22 cellular contexts compared by ENCODE assay signal in the genomic region with DNA sequence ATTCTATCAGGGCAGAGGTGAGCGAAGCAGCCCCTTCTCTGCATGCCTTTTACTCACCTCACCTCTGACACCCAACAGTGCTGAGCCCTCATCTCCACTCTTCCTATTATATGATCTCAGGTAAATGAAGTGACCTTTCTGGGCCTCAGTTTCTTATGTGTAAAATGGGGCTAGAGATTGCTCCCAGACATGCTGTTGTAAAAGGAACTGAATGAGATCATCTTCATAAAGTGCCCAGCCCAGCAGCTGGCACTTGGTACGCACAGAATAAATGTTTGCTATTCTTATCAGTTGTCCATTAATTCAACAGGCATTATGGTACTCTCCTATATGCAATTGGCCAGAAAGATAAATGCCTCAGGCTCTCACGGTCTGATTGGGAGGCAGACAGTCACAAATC. TPM values are rescaled to one million over a fixed set of nuclear protein-coding genes. Genes with fewer than 3 reads are reported as not detected.
DNase-seq lines count a peak whose midpoint lies in the region; ATAC-seq, FAIRE-seq and TF ChIP-seq lines count a peak whose summit lies in the region.
"Had no signal": no experiment of that assay in that cellular context is flagged by ENCODE, and none has a peak within 500 bp of the region (broad histone marks: within the 10 kb centered on the region; RNA-seq: fewer than 3 reads in every experiment).

No MANE protein-coding gene starts in this region.

- CTCF ChIA-PET in HEK293 (lab: Yijun Ruan, JAX) (interaction anchor here (1.7 to 1.8 kb wide), 2 partner anchors 136 to 168 kb away, joined by 4 to 11 read pairs; a partner anchor contains a TSS), HepG2 (lab: Yijun Ruan, JAX; ENCODE audit: low intra/inter-chr PET ratio, low total read pairs) (no interaction called here)

- no peak overlapping the region for H2AFZ ChIP-seq in HepG2 (ENCODE audit: low read length)
- H2AFZ ChIP-seq: GM23248, PC-9 had no signal

- H3K9me3 ChIP-seq in HEK293 (ENCODE audit: control insufficient read depth, insufficient read depth, low read depth, low read length) (no peaks in the 10 kb centered on the region), Peyer's patch (no peaks in the 10 kb centered on the region), HepG2 (ENCODE audit: low read length) (no peaks in the 10 kb centered on the region)
- H3K9me3 ChIP-seq: thoracic aorta had no signal

- TF ChIP-seq EP300 in HepG2 (IDR thresholded peaks at IDR 0.05; ENCODE audit: low read depth in 2 of 2, low read length in 2 of 2) (no peak), HepG2 (CRISPR knock-in tag; IDR thresholded peaks at IDR 0.05; ENCODE audit: borderline replicate concordance) (no peak)

- in situ Hi-C loops in HepG2 (cut with HindIII; ENCODE audit: extremely low pct_ligation_motif_present, low pct_unique_long_range_greater_than_20kb): no loop called here

- no peak overlapping the region for H3K9ac ChIP-seq in HepG2 (ENCODE audit: insufficient read depth, low read depth, low read length)
- H3K9ac ChIP-seq: GM23248 had no signal

- BruUV-seq in HepG2 (replicated peaks; lab: Mats Ljungman, UMichigan): no TSS peak

- ATAC-seq in HepG2 (no peak), GM18511 (IDR thresholded peaks at IDR 0.05; ENCODE audit: unreplicated experiment) (no peak), GM21390 (IDR thresholded peaks at IDR 0.05; ENCODE audit: unreplicated experiment) (no peak)
- ATAC-seq: activated CD4-positive, alpha-beta T cell treated with anti-CD3 and anti-CD28 coated beads for 36 hours; naive thymus-derived CD8-positive, alpha-beta T cell had no signal

- H3K27ac ChIP-seq in HEK293 (ENCODE audit: extremely low read depth, low read depth, low read length) (no peak overlapping the region), Peyer's patch (peak overlapping the region in 2 of 4 donors; percentile 79), HepG2 (ENCODE audit: extremely low read length, insufficient read depth, low read length) (no peak overlapping the region)
- H3K27ac ChIP-seq: GM23248, PC-9, SK-N-MC, thoracic aorta had no signal

- POLR2A ChIA-PET in HEK293 (lab: Yijun Ruan, JAX): interaction anchor here (0.5 to 12.0 kb wide), 6 partner anchors 7 to 135 kb away, joined by 3 to 234 read pairs (median 4); a partner anchor contains a TSS
- POLR2A ChIA-PET in HepG2 (lab: Yijun Ruan, JAX): interaction anchor here (0.9 to 13.1 kb wide), 4 partner anchors 7 to 16 kb away, joined by 3 to 390 read pairs (median 39); a partner anchor contains a TSS

- TF ChIP-seq POLR2A in Peyer's patch (IDR thresholded peaks at IDR 0.05) (no peak), HepG2 (IDR thresholded peaks at IDR 0.05; ENCODE audit: insufficient read depth in 1 of 2, low read depth in 2 of 2, low read length in 2 of 2) (no peak)

- H3K4me1 ChIP-seq in HEK293 (ENCODE audit: control insufficient read depth, insufficient read depth, low read length): peaks cover 3% of the 10 kb centered on the region; the same call in 1 of the 2 replicates
- peaks cover 0 to 33% (median 1%) of the 10 kb centered on the region in 4 donors for H3K4me1 ChIP-seq in Peyer's patch
- H3K4me1 ChIP-seq in HepG2 (ENCODE audit: insufficient read depth, low read length): peaks cover 67% of the 10 kb centered on the region

- TF ChIP-seq RAD21 in HepG2 (CRISPR knock-in tag; IDR thresholded peaks at IDR 0.05): no peak

- FAIRE-seq in HepG2 (lab: Jason Lieb, UNC): no peak

- no peaks in the 10 kb centered on the region for H4K20me1 ChIP-seq in HepG2 (ENCODE audit: insufficient read depth, low read length)

- H3K4me2 ChIP-seq in HepG2 (ENCODE audit: low read depth, low read length): no peak overlapping the region
- H3K4me2 ChIP-seq: PC-9 had no signal

- H3K36me3 ChIP-seq in HEK293 (ENCODE audit: control insufficient read depth in 2 of 2, insufficient read depth in 1 of 2, low read length in 2 of 2) (peaks cover 0 to 7% of the 10 kb centered on the region in 2 experiments; a peak in 1 of 3 replicates), Peyer's patch (no peaks in the 10 kb centered on the region), HepG2 (replicated peaks in 1 of 2; ENCODE audit: control insufficient read depth in 1 of 2, insufficient read depth in 2 of 2, low read length in 2 of 2) (no peaks in the 10 kb centered on the region), H7 (replicated peaks; ENCODE audit: control insufficient read depth, insufficient read depth, low read length) (no peaks in the 10 kb centered on the region)

- WGBS in HepG2 (ENCODE audit: low lambda C conversion rate): 30% methylated on average over 3 of the region's 3 CpGs

- peak; percentile 89 for DNase-seq in DMS153 (lab: John Stamatoyannopoulos, UW)
- DNase-seq in Peyer's patch: peak in 2 of 3 donors; percentile 61 to 74
- DNase-seq in HepG2 (ENCODE audit: low spot score): no peak
- no peak for DNase-seq in H7
- DNase-seq in stimulated activated naive CD4-positive, alpha-beta T cell treated with Interleukin-2 at 50 U/mL for 16 hours (lab: John Stamatoyannopoulos, UW): no peak
- DNase-seq: activated CD4-positive, alpha-beta T cell treated with anti-CD3 and anti-CD28 coated beads for 36 hours; activated gamma-delta T cell treated with Interleukin-2 at 50 U/mL for 16 hours; amniotic stem cell; caudate nucleus; effector memory CD4-positive, alpha-beta T cell; GM23248; mammary epithelial cell; naive thymus-derived CD8-positive, alpha-beta T cell; NCI-H1436 treated with DMSO at 0.1 percent for 48 hours; NCI-H526; PC-9; T1000 had no signal

- H3K27me3 ChIP-seq in Peyer's patch: no peaks in the 10 kb centered on the region
- no peaks in the 10 kb centered on the region for H3K27me3 ChIP-seq in HepG2 (ENCODE audit: control insufficient read depth in 1 of 2, insufficient read depth in 2 of 2, low read length in 2 of 2)
- H3K27me3 ChIP-seq in H7 (ENCODE audit: control insufficient read depth, insufficient read depth, low read length): no peaks in the 10 kb centered on the region

- H3K79me2 ChIP-seq in HepG2 (ENCODE audit: insufficient read depth, low read length): no peaks in the 10 kb centered on the region

- intact Hi-C loops in HepG2 (cut with micrococcal nuclease; ENCODE audit: unreplicated experiment): no loop called here

- H3K4me3 ChIP-seq in HEK293 (ENCODE audit: low read depth, low read length) (no peak overlapping the region), Peyer's patch (no peak overlapping the region), HepG2 (replicated peaks in 1 of 3; ENCODE audit: insufficient read depth in 1 of 3, low read depth in 2 of 3, low read length in 3 of 3) (no peak overlapping the region), H7 (ENCODE audit: insufficient read depth, low read depth, low read length) (no peak overlapping the region)
- H3K4me3 ChIP-seq: GM23248, PC-9, SK-N-MC, thoracic aorta had no signal

- TF ChIP-seq CTCF in HEK293 (tag by site-specific recombination; IDR thresholded peaks at IDR 0.05) (no peak), Peyer's patch (IDR thresholded peaks at IDR 0.05) (no peak), HepG2 (CRISPR knock-in tag; IDR thresholded peaks at IDR 0.05) (no peak)

RNA-seq across cellular contexts. Expression of a gene that starts 4.5 kb away (rescaled TPM):
- total RNA-seq in Peyer's patch: 10 to 100 TPM; 50.1 to 81.9 (median 64.1) TPM
- 93.6 and 95.6 TPM in 2 replicates for total RNA-seq in HepG2 (2016; rRNA removed; fragmentation: Illumina TruSeq; extraction: Trizol)
- total RNA-seq in HepG2 (2016; cell fraction: cytosol; rRNA removed; fragmentation: Illumina TruSeq; extraction: Trizol; ENCODE audit: low read depth): 31.6 and 39.5 TPM in 2 replicates
- total RNA-seq in HepG2 (2016; cell fraction: insoluble cytoplasmic fraction; rRNA removed; fragmentation: Illumina TruSeq; extraction: Trizol): 94.0 and 98.0 TPM in 2 replicates
- 35.0 and 44.2 TPM in 2 replicates for total RNA-seq in HepG2 (2016; cell fraction: membrane; rRNA removed; fragmentation: Illumina TruSeq; extraction: Trizol)
- total RNA-seq in HepG2 (2016; cell fraction: nucleus; rRNA removed; fragmentation: Illumina TruSeq; extraction: Trizol): 44.3 and 48.9 TPM in 2 replicates
- polyA plus RNA-seq in HepG2 (2011; rRNA removed): 59.9 and 93.0 TPM in 2 replicates
- 65.7 and 112 TPM in 2 replicates for polyA plus RNA-seq in HepG2 (2011; cell fraction: cytosol; rRNA removed)
- polyA plus RNA-seq in HepG2 (2011; cell fraction: nucleus; rRNA removed): 162 and 164 TPM in 2 replicates
- 57.4 and 59.7 TPM in 2 replicates for polyA plus RNA-seq in HepG2 (2012)
- polyA plus RNA-seq in HepG2 (2016; cell fraction: cytosol; fragmentation: Illumina TruSeq; extraction: Trizol; ENCODE audit: low read depth): 29.0 and 30.8 TPM in 2 replicates
- 86.3 and 86.5 TPM in 2 replicates for polyA plus RNA-seq in HepG2 (2016; cell fraction: insoluble cytoplasmic fraction; fragmentation: Illumina TruSeq; extraction: Trizol; ENCODE audit: low read depth)
- 25.3 and 27.1 TPM in 2 replicates for polyA plus RNA-seq in HepG2 (2016; cell fraction: membrane; fragmentation: Illumina TruSeq; extraction: Trizol; ENCODE audit: low read depth)
- polyA plus RNA-seq in HepG2 (2016; cell fraction: nucleus; fragmentation: Illumina TruSeq; extraction: Trizol; ENCODE audit: insufficient read depth, low read depth): 72.3 and 78.9 TPM in 2 replicates
- 28.9 and 121 TPM in 2 replicates for polyA minus RNA-seq in HepG2 (2011; rRNA and poly(A)+ RNA removed; ENCODE audit: low replicate concordance)
- 45.9 and 49.6 TPM in 2 replicates for polyA minus RNA-seq in HepG2 (2011; cell fraction: cytosol; rRNA and poly(A)+ RNA removed)
- polyA minus RNA-seq in HepG2 (2011; cell fraction: nucleus; rRNA and poly(A)+ RNA removed): 26.3 and 28.6 TPM in 2 replicates
- total RNA-seq in H7 (2014; rRNA removed; shearing (Covaris generic)): 43.4 and 47.2 TPM in 2 replicates

RNA-seq across cellular contexts. Expression of a gene that starts 15.1 kb away (rescaled TPM):
- 100 to 1,000 TPM in 1 of 4 donors, 10 to 100 TPM in 3; 18.9 to 108 (median 30.6) TPM for total RNA-seq in Peyer's patch
- 28.6 and 33.0 TPM in 2 replicates for total RNA-seq in HepG2 (2016; rRNA removed; fragmentation: Illumina TruSeq; extraction: Trizol)
- 37.2 and 44.0 TPM in 2 replicates for total RNA-seq in HepG2 (2016; cell fraction: cytosol; rRNA removed; fragmentation: Illumina TruSeq; extraction: Trizol; ENCODE audit: low read depth)
- 21.2 and 33.0 TPM in 2 replicates for total RNA-seq in HepG2 (2016; cell fraction: insoluble cytoplasmic fraction; rRNA removed; fragmentation: Illumina TruSeq; extraction: Trizol)
- total RNA-seq in HepG2 (2016; cell fraction: membrane; rRNA removed; fragmentation: Illumina TruSeq; extraction: Trizol): 58.6 and 59.5 TPM in 2 replicates
- 38.6 and 43.6 TPM in 2 replicates for total RNA-seq in HepG2 (2016; cell fraction: nucleus; rRNA removed; fragmentation: Illumina TruSeq; extraction: Trizol)
- 30.7 and 31.6 TPM in 2 replicates for polyA plus RNA-seq in HepG2 (2011; rRNA removed)
- polyA plus RNA-seq in HepG2 (2011; cell fraction: cytosol; rRNA removed): 18.7 and 21.7 TPM in 2 replicates
- polyA plus RNA-seq in HepG2 (2011; cell fraction: nucleus; rRNA removed): 50.0 and 56.4 TPM in 2 replicates
- polyA plus RNA-seq in HepG2 (2012): 20.8 and 23.9 TPM in 2 replicates
- 55.3 and 62.7 TPM in 2 replicates for polyA plus RNA-seq in HepG2 (2016; cell fraction: cytosol; fragmentation: Illumina TruSeq; extraction: Trizol; ENCODE audit: low read depth)
- polyA plus RNA-seq in HepG2 (2016; cell fraction: insoluble cytoplasmic fraction; fragmentation: Illumina TruSeq; extraction: Trizol; ENCODE audit: low read depth): 28.7 and 35.1 TPM in 2 replicates
- 64.7 and 69.9 TPM in 2 replicates for polyA plus RNA-seq in HepG2 (2016; cell fraction: membrane; fragmentation: Illumina TruSeq; extraction: Trizol; ENCODE audit: low read depth)
- 52.8 and 60.0 TPM in 2 replicates for polyA plus RNA-seq in HepG2 (2016; cell fraction: nucleus; fragmentation: Illumina TruSeq; extraction: Trizol; ENCODE audit: insufficient read depth, low read depth)
- 24.3 and 28.1 TPM in 2 replicates for polyA minus RNA-seq in HepG2 (2011; rRNA and poly(A)+ RNA removed; ENCODE audit: low replicate concordance)
- polyA minus RNA-seq in HepG2 (2011; cell fraction: cytosol; rRNA and poly(A)+ RNA removed): 10.4 and 14.9 TPM in 2 replicates
- polyA minus RNA-seq in HepG2 (2011; cell fraction: nucleus; rRNA and poly(A)+ RNA removed): 78.9 and 91.3 TPM in 2 replicates
- 17.9 and 21.7 TPM in 2 replicates for total RNA-seq in H7 (2014; rRNA removed; shearing (Covaris generic))

RNA-seq across cellular contexts. Expression of a gene that starts 48.3 kb away (rescaled TPM):
- 100 to 1,000 TPM in 3 of 4 donors, 10 to 100 TPM in 1; 80.0 to 368 (median 219) TPM for total RNA-seq in Peyer's patch
- 4.0 and 6.9 TPM in 2 replicates for total RNA-seq in HepG2 (2016; rRNA removed; fragmentation: Illumina TruSeq; extraction: Trizol)
- 9.2 and 10.4 TPM in 2 replicates for total RNA-seq in HepG2 (2016; cell fraction: cytosol; rRNA removed; fragmentation: Illumina TruSeq; extraction: Trizol; ENCODE audit: low read depth)
- 3.9 and 6.3 TPM in 2 replicates for total RNA-seq in HepG2 (2016; cell fraction: insoluble cytoplasmic fraction; rRNA removed; fragmentation: Illumina TruSeq; extraction: Trizol)
- 10.1 and 14.6 TPM in 2 replicates for total RNA-seq in HepG2 (2016; cell fraction: membrane; rRNA removed; fragmentation: Illumina TruSeq; extraction: Trizol)
- total RNA-seq in HepG2 (2016; cell fraction: nucleus; rRNA removed; fragmentation: Illumina TruSeq; extraction: Trizol): 3.7 and 3.9 TPM in 2 replicates
- 14.5 and 14.7 TPM in 2 replicates for polyA plus RNA-seq in HepG2 (2011; rRNA removed)
- polyA plus RNA-seq in HepG2 (2011; cell fraction: cytosol; rRNA removed): 5.1 and 8.2 TPM in 2 replicates
- 28.7 and 39.5 TPM in 2 replicates for polyA plus RNA-seq in HepG2 (2011; cell fraction: nucleus; rRNA removed)
- 13.2 and 14.2 TPM in 2 replicates for polyA plus RNA-seq in HepG2 (2012)
- 36.1 and 40.9 TPM in 2 replicates for polyA plus RNA-seq in HepG2 (2016; cell fraction: cytosol; fragmentation: Illumina TruSeq; extraction: Trizol; ENCODE audit: low read depth)
- 10.5 and 16.8 TPM in 2 replicates for polyA plus RNA-seq in HepG2 (2016; cell fraction: insoluble cytoplasmic fraction; fragmentation: Illumina TruSeq; extraction: Trizol; ENCODE audit: low read depth)
- polyA plus RNA-seq in HepG2 (2016; cell fraction: membrane; fragmentation: Illumina TruSeq; extraction: Trizol; ENCODE audit: low read depth): 41.4 and 43.0 TPM in 2 replicates
- 20.5 and 28.1 TPM in 2 replicates for polyA plus RNA-seq in HepG2 (2016; cell fraction: nucleus; fragmentation: Illumina TruSeq; extraction: Trizol; ENCODE audit: insufficient read depth, low read depth)
- polyA minus RNA-seq in HepG2 (2011; rRNA and poly(A)+ RNA removed; ENCODE audit: low replicate concordance): 25.3 and 28.4 TPM in 2 replicates
- 8.4 and 12.7 TPM in 2 replicates for polyA minus RNA-seq in HepG2 (2011; cell fraction: cytosol; rRNA and poly(A)+ RNA removed)
- 3.2 and 6.3 TPM in 2 replicates for polyA minus RNA-seq in HepG2 (2011; cell fraction: nucleus; rRNA and poly(A)+ RNA removed)
- total RNA-seq in H7 (2014; rRNA removed; shearing (Covaris generic)): 0.28 and 0.70 TPM in 2 replicates

Comparison
In these comparisons a context has a peak if more than half of its experiments do, and no peak if none do; other contexts are left out.
1. DNase-seq: peak in DMS153 (single experiment) and Peyer's patch (2 of 3); none in HepG2 (single experiment), H7 (single experiment) and stimulated activated naive CD4-positive, alpha-beta T cell treated with Interleukin-2 at 50 U/mL for 16 hours (single experiment).
2. RNA of a gene that starts 48.3 kb away (total RNA-seq): 80.0 to 368 TPM in Peyer's patch; 3.7 to 14.6 TPM in HepG2 and 0.28 to 0.70 TPM in H7; every median in the first group is over 4 times any median in the second.